Comparison of ENCODE assay signal across 35 cellular contexts in the genomic region with DNA sequence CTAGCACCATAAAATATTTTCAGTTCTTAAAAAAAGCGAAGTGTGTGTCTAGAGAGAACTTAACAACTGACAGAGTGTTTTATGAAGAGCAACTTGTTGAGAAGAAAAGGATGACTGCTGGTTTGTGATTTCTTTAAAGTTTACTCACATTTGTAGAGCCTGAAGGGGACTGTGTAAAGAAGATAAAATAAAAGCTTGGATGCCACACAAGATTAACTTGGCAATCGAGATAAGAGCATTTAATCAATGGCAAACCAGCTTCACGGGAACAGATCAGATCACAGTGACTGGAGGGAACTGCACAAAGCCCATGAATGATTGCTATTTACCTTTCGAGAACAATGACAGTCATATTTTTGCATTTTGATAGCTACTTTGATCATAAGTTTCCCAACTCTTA.
"Had no signal": no experiment of that assay in that cellular context is flagged by ENCODE, and none has a peak within 500 bp of the region (broad histone marks: within the 10 kb centered on the region; RNA-seq: fewer than 3 reads in every experiment).

No MANE protein-coding gene starts in this region.

- DNase-seq: activated B cell treated with CpG ODN at 0.5 μM for 24 hours; activated CD4-positive, alpha-beta memory T cell treated with anti-CD3 and anti-CD28 coated beads, Interleukin-2, amount 10 ng/mL, durations not matched to agents 7 days and 5 days; activated CD4-positive, alpha-beta T cell treated with anti-CD3 and anti-CD28 coated beads for 4 hours; activated CD4-positive, CD25-positive, alpha-beta regulatory T cell treated with anti-CD3 and anti-CD28 coated beads, Interleukin-2, amount 50 U/mL, for 72 hours; activated CD8-positive, alpha-beta memory T cell treated with anti-CD3 and anti-CD28 coated beads for 24 hours; activated CD8-positive, alpha-beta memory T cell treated with anti-CD3 and anti-CD28 coated beads, Interleukin-2, amount 10 ng/mL, durations not matched to agents 7 days and 5 days; activated CD8-positive, alpha-beta memory T cell treated with anti-CD3 and anti-CD28 coated beads, Interleukin-2, amount 50 U/mL, for 48 hours; activated effector memory CD4-positive, alpha-beta T cell treated with anti-CD3 and anti-CD28 coated beads, Interleukin-2, amount 50 U/mL, for 16 hours; activated naive CD4-positive, alpha-beta T cell; activated naive CD4-positive, alpha-beta T cell treated with anti-CD3 and anti-CD28 coated beads, Interleukin-2, amount 50 U/mL, for 16 hours; activated naive CD8-positive, alpha-beta T cell treated with anti-CD3 and anti-CD28 coated beads for 36 hours; activated T-cell treated with anti-CD3 and anti-CD28 coated beads, Interleukin-2, amount 50 U/mL, for 72 hours; amniotic stem cell; aorta; brain microvascular endothelial cell; central memory CD4-positive, alpha-beta T cell; Karpas-422; KBM-7; NCI-H1105; NCI-H1417 treated with DMSO at 0.1 percent for 48 hours; NCI-H1694 treated with DMSO at 0.1 percent for 48 hours; NCI-H2029; NCI-H2107; NCI-H2171; NCI-H446; NCI-H510A treated with DMSO at 0.1 percent for 48 hours; NCI-H526 treated with DMSO at 0.1 percent for 48 hours; NK-92 treated with Interleukin-12 subunit alpha and Interleukin-12 subunit beta, amount 100 ng/mL, for 24 hours; PC-9; Right ventricle myocardium superior; SW 1271 had no signal

- H3K27me3 Mint-ChIP-seq: activated B cell treated with CpG ODN at 0.5 μM for 24 hours; activated CD4-positive, alpha-beta memory T cell treated with anti-CD3 and anti-CD28 coated beads, Interleukin-2, amount 10 ng/mL, durations not matched to agents 7 days and 5 days; activated CD8-positive, alpha-beta memory T cell treated with anti-CD3 and anti-CD28 coated beads, Interleukin-2, amount 10 ng/mL, durations not matched to agents 7 days and 5 days; activated naive CD8-positive, alpha-beta T cell treated with anti-CD3 and anti-CD28 coated beads for 36 hours; activated T-helper 17 cell treated with anti-CD3 and anti-CD28 coated beads, Interleukin-2, amount 50 U/mL, for 72 hours had no signal

- H3K4me2 ChIP-seq: PC-9 had no signal

- H3K36me3 ChIP-seq: brain microvascular endothelial cell had no signal

- H3K27ac ChIP-seq: brain microvascular endothelial cell, PC-9 had no signal

- H3K9me3 Mint-ChIP-seq: activated B cell treated with CpG ODN at 0.5 μM for 24 hours had no signal

- H3K4me1 Mint-ChIP-seq: activated B cell treated with CpG ODN at 0.5 μM for 24 hours; activated CD4-positive, alpha-beta memory T cell treated with anti-CD3 and anti-CD28 coated beads, Interleukin-2, amount 10 ng/mL, durations not matched to agents 7 days and 5 days; activated CD8-positive, alpha-beta memory T cell treated with anti-CD3 and anti-CD28 coated beads, Interleukin-2, amount 10 ng/mL, durations not matched to agents 7 days and 5 days; activated naive CD8-positive, alpha-beta T cell treated with anti-CD3 and anti-CD28 coated beads for 36 hours; activated T-helper 17 cell treated with anti-CD3 and anti-CD28 coated beads, Interleukin-2, amount 50 U/mL, for 72 hours had no signal

- FAIRE-seq: colon, TTC549 had no signal

- H3K36me3 Mint-ChIP-seq: activated CD8-positive, alpha-beta memory T cell treated with anti-CD3 and anti-CD28 coated beads, Interleukin-2, amount 10 ng/mL, durations not matched to agents 7 days and 5 days; activated naive CD8-positive, alpha-beta T cell treated with anti-CD3 and anti-CD28 coated beads for 36 hours had no signal

- H3K4me3 Mint-ChIP-seq: activated B cell treated with CpG ODN at 0.5 μM for 24 hours; activated CD4-positive, alpha-beta memory T cell treated with anti-CD3 and anti-CD28 coated beads, Interleukin-2, amount 10 ng/mL, durations not matched to agents 7 days and 5 days; activated CD8-positive, alpha-beta memory T cell treated with anti-CD3 and anti-CD28 coated beads, Interleukin-2, amount 10 ng/mL, durations not matched to agents 7 days and 5 days; activated naive CD8-positive, alpha-beta T cell treated with anti-CD3 and anti-CD28 coated beads for 36 hours; activated T-cell treated with anti-CD3 and anti-CD28 coated beads, Interleukin-2, amount 50 U/mL, for 72 hours; activated T-helper 17 cell treated with anti-CD3 and anti-CD28 coated beads, Interleukin-2, amount 50 U/mL, for 72 hours; T-helper 2 cell treated with Interferon-gamma antibody and Interleukin-4, amounts not matched to agents 5 μg/mL and 100 μg/mL, for 36 hours had no signal

- H3K4me3 ChIP-seq: PC-9 had no signal

- H3K27ac Mint-ChIP-seq: activated B cell treated with CpG ODN at 0.5 μM for 24 hours; activated CD4-positive, alpha-beta memory T cell treated with anti-CD3 and anti-CD28 coated beads, Interleukin-2, amount 10 ng/mL, durations not matched to agents 7 days and 5 days; activated CD8-positive, alpha-beta memory T cell treated with anti-CD3 and anti-CD28 coated beads, Interleukin-2, amount 10 ng/mL, durations not matched to agents 7 days and 5 days; activated naive CD8-positive, alpha-beta T cell treated with anti-CD3 and anti-CD28 coated beads for 36 hours; activated T-cell treated with anti-CD3 and anti-CD28 coated beads, Interleukin-2, amount 50 U/mL, for 72 hours; activated T-helper 17 cell treated with anti-CD3 and anti-CD28 coated beads, Interleukin-2, amount 50 U/mL, for 72 hours; T-helper 2 cell treated with Interferon-gamma antibody and Interleukin-4, amounts not matched to agents 5 μg/mL and 100 μg/mL, for 36 hours had no signal

- H2AFZ ChIP-seq: PC-9 had no signal

- ATAC-seq: activated CD8-positive, alpha-beta memory T cell treated with anti-CD3 and anti-CD28 coated beads, Interleukin-2, amount 10 ng/mL, durations not matched to agents 7 days and 5 days; activated T-cell treated with anti-CD3 and anti-CD28 coated beads, Interleukin-2, amount 50 U/mL, for 72 hours; activated T-helper 17 cell treated with anti-CD3 and anti-CD28 coated beads, Interleukin-2, amount 50 U/mL, for 72 hours had no signal

- H3K27me3 ChIP-seq: brain microvascular endothelial cell had no signal
